Comparison of ENCODE assay signal across 19 cellular contexts in the genomic region with DNA sequence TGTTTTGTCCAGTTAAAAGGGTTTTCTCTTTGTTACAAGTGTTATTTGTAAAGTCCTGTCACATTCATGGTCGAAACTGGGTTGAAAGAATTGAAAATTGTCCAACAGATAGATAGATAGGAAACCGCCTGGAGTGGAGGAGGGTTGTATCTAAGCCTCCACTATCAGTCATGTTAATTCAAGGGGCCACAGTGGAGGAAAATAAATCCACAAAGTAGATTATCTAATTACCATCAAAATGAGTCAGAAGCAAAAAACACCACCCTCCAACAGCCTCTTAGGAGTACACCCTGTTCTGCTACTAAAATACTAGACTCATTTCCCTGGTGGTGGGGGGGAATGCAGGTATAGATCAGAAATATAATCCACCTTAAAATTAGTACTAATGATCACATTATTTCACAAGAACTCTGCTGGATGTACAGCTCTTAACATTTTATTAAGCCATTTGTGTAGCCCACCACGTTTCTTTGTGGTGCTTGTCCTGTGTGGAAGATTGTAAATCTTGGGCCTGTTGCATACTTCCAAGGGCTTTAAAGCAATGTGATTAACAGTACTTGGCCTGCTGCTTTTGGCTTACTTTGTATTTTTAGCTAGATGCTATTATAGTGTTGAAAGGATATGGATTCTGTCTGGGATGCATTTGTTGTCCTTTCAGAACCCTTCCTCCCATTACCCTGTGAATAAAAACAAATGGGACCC. TPM values are rescaled to one million over a fixed set of nuclear protein-coding genes. Genes with fewer than 3 reads are reported as not detected.
A peak's percentile ranks its signal among the peaks of the same experiment; 100 is the strongest.
DNase-seq lines count a peak whose midpoint lies in the region; ATAC-seq, FAIRE-seq and TF ChIP-seq lines count a peak whose summit lies in the region.
"Had no signal": no experiment of that assay in that cellular context is flagged by ENCODE, and none has a peak within 500 bp of the region (broad histone marks: within the 10 kb centered on the region; RNA-seq: fewer than 3 reads in every experiment).

No MANE protein-coding gene starts in this region.

- H3K27ac ChIP-seq in HUES6 (ENCODE audit: low read depth, low read length) (peak overlapping the region; percentile 25; the same call in 1 of the 2 replicates), tibial artery (peak overlapping the region in 1 of 2 donors; percentile 28)
- H3K27ac ChIP-seq: epithelial cell of prostate, HL-60, lower lobe of right lung, SK-N-MC had no signal

- no peaks in the 10 kb centered on the region for H3K9me3 ChIP-seq in HUES6 (ENCODE audit: control insufficient read depth, insufficient read depth, low read depth, low read length)
- H3K9me3 ChIP-seq in tibial artery, result no peaks in the 10 kb centered on the region
- H3K9me3 ChIP-seq: lower lobe of right lung had no signal

- H3K9me3 Mint-ChIP-seq in activated T-helper 2 cell treated with anti-CD3 and anti-CD28 coated beads, Interferon-gamma antibody, Interleukin-2, Interleukin-4, amounts not matched to agents 10 μg/mL and 5 μg/mL and 100 μg/mL, durations not matched to agents 14 hours and 24 hours and 36 hours, result no peaks in the 10 kb centered on the region
- H3K9me3 Mint-ChIP-seq in nephron progenitor cell, result no peaks in the 10 kb centered on the region
- H3K9me3 Mint-ChIP-seq: immature natural killer cell, naive B cell had no signal

- peak overlapping the region; percentile 49 for H3K27ac Mint-ChIP-seq in activated T-helper 2 cell treated with anti-CD3 and anti-CD28 coated beads, Interferon-gamma antibody, Interleukin-2, Interleukin-4, amounts not matched to agents 10 μg/mL and 5 μg/mL and 100 μg/mL, durations not matched to agents 14 hours and 24 hours and 36 hours
- peak overlapping the region; percentile 79 for H3K27ac Mint-ChIP-seq in nephron progenitor cell
- H3K27ac Mint-ChIP-seq: B cell had no signal

- H3K27me3 Mint-ChIP-seq in activated T-helper 2 cell treated with anti-CD3 and anti-CD28 coated beads, Interferon-gamma antibody, Interleukin-2, Interleukin-4, amounts not matched to agents 10 μg/mL and 5 μg/mL and 100 μg/mL, durations not matched to agents 14 hours and 24 hours and 36 hours (ENCODE audit: low read depth), result no peaks in the 10 kb centered on the region
- no peaks in the 10 kb centered on the region for H3K27me3 Mint-ChIP-seq in nephron progenitor cell (ENCODE audit: low read depth, poor library complexity)
- H3K27me3 Mint-ChIP-seq: B cell, naive B cell had no signal

- H3K36me3 Mint-ChIP-seq in activated T-helper 2 cell treated with anti-CD3 and anti-CD28 coated beads, Interferon-gamma antibody, Interleukin-2, Interleukin-4, amounts not matched to agents 10 μg/mL and 5 μg/mL and 100 μg/mL, durations not matched to agents 14 hours and 24 hours and 36 hours (ENCODE audit: low read depth), result peaks cover 54% of the 10 kb centered on the region
- H3K36me3 Mint-ChIP-seq in nephron progenitor cell (ENCODE audit: low read depth), result peaks cover 79% of the 10 kb centered on the region

- TF ChIP-seq POLR2A in GM12892 (IDR thresholded peaks at IDR 0.05; ENCODE audit: low read depth, low read length) (no peak), GM18505 (IDR thresholded peaks at IDR 0.05; ENCODE audit: borderline replicate concordance, extremely low read depth, insufficient read depth, insufficient read length) (no peak)

- H3K4me1 Mint-ChIP-seq in activated T-helper 2 cell treated with anti-CD3 and anti-CD28 coated beads, Interferon-gamma antibody, Interleukin-2, Interleukin-4, amounts not matched to agents 10 μg/mL and 5 μg/mL and 100 μg/mL, durations not matched to agents 14 hours and 24 hours and 36 hours (ENCODE audit: low read depth), result peaks cover 8% of the 10 kb centered on the region
- peaks cover 22% of the 10 kb centered on the region for H3K4me1 Mint-ChIP-seq in nephron progenitor cell
- H3K4me1 Mint-ChIP-seq: B cell, immature natural killer cell, naive B cell had no signal

- no peak for ATAC-seq in GM18505 (IDR thresholded peaks at IDR 0.05; ENCODE audit: unreplicated experiment)
- ATAC-seq: lower lobe of right lung had no signal

- intact Hi-C loops in activated T-helper 2 cell treated with anti-CD3 and anti-CD28 coated beads, Interferon-gamma antibody, Interleukin-2, Interleukin-4, amounts not matched to agents 10 μg/mL and 5 μg/mL and 100 μg/mL, durations not matched to agents 14 hours and 24 hours and 36 hours (cut with micrococcal nuclease), result no loop called here
- intact Hi-C loops in tibial artery (cut with DNase I; ENCODE audit: low total_unique reads), result no loop called here

- DNase-seq in GM12892 (ENCODE audit: insufficient read length), result no peak
- no peak for DNase-seq in activated T-helper 2 cell treated with anti-CD3 and anti-CD28 coated beads, Interferon-gamma antibody, Interleukin-2, Interleukin-4, amounts not matched to agents 10 μg/mL and 5 μg/mL and 100 μg/mL, durations not matched to agents 14 hours and 24 hours and 36 hours (ENCODE audit: low spot score)
- no peak for DNase-seq in nephron progenitor cell
- DNase-seq in tibial artery, result no peak
- DNase-seq in NCI-H526 treated with DMSO at 0.1 percent for 48 hours (lab: John Stamatoyannopoulos, UW), result no peak
- no peak for DNase-seq in NCI-H1048 (lab: John Stamatoyannopoulos, UW)
- DNase-seq: activated CD8-positive, alpha-beta memory T cell treated with anti-CD3 and anti-CD28 coated beads, Interleukin-2, amount 50 U/mL, for 4 hours; immature natural killer cell; lower lobe of right lung; naive B cell; NCI-H1694; NCI-H446 treated with DMSO at 0.1 percent for 48 hours; stimulated activated CD4-positive, alpha-beta T cell treated with anti-CD3 and anti-CD28 coated beads, Interleukin-15, amount 100 ng/mL, for 24 hours had no signal

- no peak for TF ChIP-seq CTCF in nephron progenitor cell (IDR thresholded peaks at IDR 0.05)
- TF ChIP-seq CTCF in tibial artery (IDR thresholded peaks at IDR 0.05), result no peak

- H3K36me3 ChIP-seq in HUES6 (ENCODE audit: control insufficient read depth, insufficient read depth, low read length) (peaks cover 95% of the 10 kb centered on the region), tibial artery (peaks cover 0 to 91% (median 82%) of the 10 kb centered on the region in 3 donors)

- H3K27me3 ChIP-seq in HUES6 (ENCODE audit: control insufficient read depth, insufficient read depth, low read length) (no peaks in the 10 kb centered on the region; the same call in 1 of the 2 replicates), tibial artery (no peaks in the 10 kb centered on the region)

- FAIRE-seq in GM12892 (lab: Jason Lieb, UNC), result peak; percentile 9

- H3K4me3 Mint-ChIP-seq in activated T-helper 2 cell treated with anti-CD3 and anti-CD28 coated beads, Interferon-gamma antibody, Interleukin-2, Interleukin-4, amounts not matched to agents 10 μg/mL and 5 μg/mL and 100 μg/mL, durations not matched to agents 14 hours and 24 hours and 36 hours (ENCODE audit: low read depth), result no peak overlapping the region
- no peak overlapping the region for H3K4me3 Mint-ChIP-seq in nephron progenitor cell
- H3K4me3 Mint-ChIP-seq: B cell, immature natural killer cell, naive B cell had no signal

- H3K4me1 ChIP-seq in HUES6 (ENCODE audit: control insufficient read depth, insufficient read depth, low read length) (peaks cover 25% of the 10 kb centered on the region), tibial artery (peaks cover 0 to 29% (median 13%) of the 10 kb centered on the region in 4 donors)
- H3K4me1 ChIP-seq: lower lobe of right lung had no signal

- no peak overlapping the region for H3K4me3 ChIP-seq in HUES6 (ENCODE audit: low read depth, low read length)
- no peak overlapping the region for H3K4me3 ChIP-seq in tibial artery
- H3K4me3 ChIP-seq: lower lobe of right lung, SK-N-MC had no signal

- no peak overlapping the region for H3K9ac ChIP-seq in HUES6 (ENCODE audit: low read length)

RNA-seq across cellular contexts. Expression of a gene that starts 26.8 kb away (rescaled TPM):
- polyA plus RNA-seq in GM12892 (2012; ENCODE audit: missing spikeins), result 143 TPM
- total RNA-seq in activated T-helper 2 cell treated with anti-CD3 and anti-CD28 coated beads, Interferon-gamma antibody, Interleukin-2, Interleukin-4, amounts not matched to agents 10 μg/mL and 5 μg/mL and 100 μg/mL, durations not matched to agents 14 hours and 24 hours and 36 hours, result 163 and 164 TPM in 2 replicates

RNA-seq across cellular contexts. Expression of a gene that starts 57.1 kb away (rescaled TPM):
- polyA plus RNA-seq in GM12892 (2012; ENCODE audit: missing spikeins), result 16.9 TPM
- 19.9 and 21.4 TPM in 2 replicates for total RNA-seq in activated T-helper 2 cell treated with anti-CD3 and anti-CD28 coated beads, Interferon-gamma antibody, Interleukin-2, Interleukin-4, amounts not matched to agents 10 μg/mL and 5 μg/mL and 100 μg/mL, durations not matched to agents 14 hours and 24 hours and 36 hours
